In the genomic region with DNA sequence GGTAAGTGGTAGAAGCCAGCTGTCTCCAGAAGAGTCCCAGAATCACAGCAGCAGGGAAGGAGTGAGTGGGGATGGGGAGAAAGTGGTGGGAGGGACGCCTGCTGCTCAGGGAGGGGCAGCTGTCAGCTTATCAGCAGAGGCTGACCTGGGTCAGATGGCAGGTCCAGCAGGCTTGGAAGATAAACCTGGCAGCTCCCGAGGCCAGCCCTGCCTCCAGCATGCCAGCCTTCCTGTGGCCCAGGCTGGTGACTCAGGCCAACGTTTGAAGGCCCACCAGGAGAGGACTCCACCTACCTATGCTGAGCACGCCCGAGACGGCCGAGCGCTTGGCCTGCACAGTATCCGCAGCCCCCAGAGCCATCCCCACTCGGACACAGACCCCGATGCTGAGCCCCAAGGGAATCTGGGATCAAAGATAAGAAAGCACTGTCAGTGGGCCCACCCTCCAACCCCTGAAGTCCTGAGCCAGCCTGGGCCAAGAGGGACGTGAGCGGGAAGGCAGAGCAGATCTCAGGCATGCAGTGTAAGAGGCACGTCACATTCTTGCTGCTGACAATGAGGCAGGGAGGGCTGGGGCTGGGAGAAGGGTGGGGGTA, we compare ENCODE assay signal across 15 cellular contexts. TPM values are rescaled to one million over a fixed set of nuclear protein-coding genes. Genes with fewer than 3 reads are reported as not detected.
DNase-seq lines count a peak whose midpoint lies in the region; ATAC-seq and TF ChIP-seq lines count a peak whose summit lies in the region.
"Had no signal": no experiment of that assay in that cellular context is flagged by ENCODE, and none has a peak within 500 bp of the region (broad histone marks: within the 10 kb centered on the region; RNA-seq: fewer than 3 reads in every experiment).

No MANE protein-coding gene starts in this region.

- intact Hi-C loops in left cardiac atrium (cut with DNase I) = no loop called here
- intact Hi-C loops in activated CD4-positive, alpha-beta T cell treated with anti-CD3 and anti-CD28 coated beads for 36 hours (cut with DNase I, micrococcal nuclease) = no loop called here

- H3K4me1 Mint-ChIP-seq in neural crest cell = peaks cover 33% of the 10 kb centered on the region
- no peaks in the 10 kb centered on the region for H3K4me1 Mint-ChIP-seq in activated CD4-positive, alpha-beta T cell treated with anti-CD3 and anti-CD28 coated beads for 36 hours
- H3K4me1 Mint-ChIP-seq: immature natural killer cell had no signal

- ATAC-seq in left cardiac atrium = peak; percentile 48 to 67
- no peak for ATAC-seq in activated CD4-positive, alpha-beta T cell treated with anti-CD3 and anti-CD28 coated beads for 36 hours

- H3K9me3 Mint-ChIP-seq in neural crest cell = no peaks in the 10 kb centered on the region
- H3K9me3 Mint-ChIP-seq in activated CD4-positive, alpha-beta T cell treated with anti-CD3 and anti-CD28 coated beads for 36 hours (ENCODE audit: low read depth) = no peaks in the 10 kb centered on the region
- H3K9me3 Mint-ChIP-seq: immature natural killer cell had no signal

- DNase-seq in A172 (ENCODE audit: low spot score) (peak; percentile 59), SK-N-DZ (ENCODE audit: low spot score) (peak; percentile 57), left cardiac atrium (no peak), neural crest cell (ENCODE audit: low read depth, low spot score) (no peak), NAMALWA (ENCODE audit: low spot score) (no peak), activated T-cell treated with anti-CD3 and anti-CD28 coated beads for 4 hours (no peak)
- no peak for DNase-seq in activated CD4-positive, alpha-beta T cell treated with anti-CD3 and anti-CD28 coated beads for 36 hours
- DNase-seq in activated CD4-positive, alpha-beta T cell treated with anti-CD3 and anti-CD28 coated beads for 48 hours = no peak
- DNase-seq: immature natural killer cell; Karpas-422; NCI-H2081; stimulated activated CD4-positive, alpha-beta T cell treated with anti-CD3 and anti-CD28 coated beads, Interleukin-12 subunit alpha, Interleukin-12 subunit beta, amount 100 ng/mL, for 4 hours had no signal

- H3K27me3 Mint-ChIP-seq in neural crest cell (ENCODE audit: low read depth) = no peaks in the 10 kb centered on the region
- no peaks in the 10 kb centered on the region for H3K27me3 Mint-ChIP-seq in activated CD4-positive, alpha-beta T cell treated with anti-CD3 and anti-CD28 coated beads for 36 hours

- CTCF ChIA-PET in activated CD4-positive, alpha-beta T cell treated with anti-CD3 and anti-CD28 coated beads for 36 hours (lab: Charles Lee) = no interaction called here

- no peaks in the 10 kb centered on the region for H3K36me3 Mint-ChIP-seq in neural crest cell (ENCODE audit: low read depth)
- no peaks in the 10 kb centered on the region for H3K36me3 Mint-ChIP-seq in activated CD4-positive, alpha-beta T cell treated with anti-CD3 and anti-CD28 coated beads for 36 hours (ENCODE audit: low read depth)

- H3K4me3 Mint-ChIP-seq in neural crest cell = no peak overlapping the region
- H3K4me3 Mint-ChIP-seq in activated CD4-positive, alpha-beta T cell treated with anti-CD3 and anti-CD28 coated beads for 36 hours = no peak overlapping the region
- H3K4me3 Mint-ChIP-seq: immature natural killer cell had no signal

- peak overlapping the region; percentile 62 for H3K27ac Mint-ChIP-seq in neural crest cell (ENCODE audit: unreplicated experiment)
- no peak overlapping the region for H3K27ac Mint-ChIP-seq in activated CD4-positive, alpha-beta T cell treated with anti-CD3 and anti-CD28 coated beads for 36 hours
- H3K27ac Mint-ChIP-seq: immature natural killer cell had no signal

- TF ChIP-seq CTCF in neural crest cell (conservative IDR thresholded peaks at IDR 0.05) = no peak

- POLR2A ChIA-PET in activated CD4-positive, alpha-beta T cell treated with anti-CD3 and anti-CD28 coated beads for 36 hours (lab: Charles Lee) = no interaction called here

RNA-seq across cellular contexts. Expression of a gene that starts 12.5 kb away (rescaled TPM):
- 1.9 and 3.1 TPM in 2 replicates for total RNA-seq in A172 (2014; rRNA removed; shearing (Covaris generic))
- polyA plus RNA-seq in SK-N-DZ (2014; cell fraction: cytosol; rRNA removed) = not detected in 2 replicates
- not detected in 2 replicates for polyA plus RNA-seq in SK-N-DZ (2014; cell fraction: nucleus; rRNA removed)
- total RNA-seq in left cardiac atrium (not detected), neural crest cell (not detected in 2 replicates)
- total RNA-seq in activated CD4-positive, alpha-beta T cell treated with anti-CD3 and anti-CD28 coated beads for 36 hours = not detected
- total RNA-seq: SJCRH30 had no signal
- polyA plus RNA-seq: immature natural killer cell, neural cell, urinary bladder had no signal

RNA-seq across cellular contexts. Expression of a gene that starts 44.2 kb away (rescaled TPM):
- 0.16 TPM in 1 of 2 replicates, not detected in the other for total RNA-seq in A172 (2014; rRNA removed; shearing (Covaris generic))
- not detected in 2 replicates for polyA plus RNA-seq in SK-N-DZ (2014; cell fraction: cytosol; rRNA removed)
- polyA plus RNA-seq in SK-N-DZ (2014; cell fraction: nucleus; rRNA removed) = 0.61 TPM in 1 of 2 replicates, not detected in the other
- under 1 TPM; 0.21 to 0.32 TPM for total RNA-seq in left cardiac atrium
- 0.64 TPM in 1 of 2 replicates, not detected in the other for total RNA-seq in neural crest cell
- not detected for total RNA-seq in activated CD4-positive, alpha-beta T cell treated with anti-CD3 and anti-CD28 coated beads for 36 hours
- total RNA-seq: SJCRH30 had no signal

RNA-seq across cellular contexts. Expression of a gene that starts 55.3 kb away (rescaled TPM):
- 98.7 and 127 TPM in 2 replicates for total RNA-seq in A172 (2014; rRNA removed; shearing (Covaris generic))
- polyA plus RNA-seq in SK-N-DZ (2014; cell fraction: cytosol; rRNA removed) = 48.7 and 49.3 TPM in 2 replicates
- 23.4 and 33.8 TPM in 2 replicates for polyA plus RNA-seq in SK-N-DZ (2014; cell fraction: nucleus; rRNA removed)
- total RNA-seq in left cardiac atrium (10 to 100 TPM; 38.3 to 58.0 TPM), neural crest cell (53.4 and 54.4 TPM in 2 replicates)
- total RNA-seq in activated CD4-positive, alpha-beta T cell treated with anti-CD3 and anti-CD28 coated beads for 36 hours = 10 to 100 TPM; 18.5 to 23.9 TPM

Comparison
In these comparisons a context has a peak if more than half of its experiments do, and no peak if none do; other contexts are left out.
1. DNase-seq: peak in A172 (single experiment) and SK-N-DZ (single experiment); none in left cardiac atrium (single experiment), neural crest cell (single experiment), NAMALWA (single experiment), activated CD4-positive, alpha-beta T cell treated with anti-CD3 and anti-CD28 coated beads for 36 hours (single experiment), activated CD4-positive, alpha-beta T cell treated with anti-CD3 and anti-CD28 coated beads for 48 hours (single experiment) and activated T-cell treated with anti-CD3 and anti-CD28 coated beads for 4 hours (single experiment).